In the genomic region with DNA sequence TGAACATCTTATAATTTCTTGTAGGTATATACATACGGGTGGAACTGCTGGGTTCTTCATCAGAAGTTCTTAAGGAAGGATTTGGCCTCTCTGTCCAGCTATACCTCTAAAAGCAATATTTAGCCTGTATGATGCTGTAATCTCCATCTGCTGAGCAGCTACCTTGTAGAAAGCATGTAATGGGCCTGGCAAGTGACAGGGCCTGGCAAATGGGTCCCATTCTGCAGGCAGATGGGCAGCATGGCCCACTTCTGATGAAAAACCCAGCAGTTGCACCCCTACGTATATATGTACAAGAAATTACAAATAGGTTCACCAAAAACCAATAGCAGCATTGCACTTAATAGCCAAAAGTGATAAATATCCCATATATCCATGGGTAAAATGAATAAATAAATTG, we compare ENCODE assay signal across 10 cellular contexts. TPM values are rescaled to one million over a fixed set of nuclear protein-coding genes. Genes with fewer than 3 reads are reported as not detected.
"Had no signal": no experiment of that assay in that cellular context is flagged by ENCODE, and none has a peak within 500 bp of the region (broad histone marks: within the 10 kb centered on the region; RNA-seq: fewer than 3 reads in every experiment).

No MANE protein-coding gene starts in this region.

- H3K36me3 ChIP-seq: HAP-1 had no signal

- H3K27ac ChIP-seq: GM23248 had no signal

- H3K9me3 ChIP-seq: HAP-1 had no signal

- H3K4me1 Mint-ChIP-seq: GM23338, H9 had no signal

- ATAC-seq: GM23338, HCT116 had no signal

- H3K4me3 ChIP-seq: GM23248, GM23338, HAP-1 had no signal

- H3K4me2 ChIP-seq: GM23338 had no signal

- H3K27ac Mint-ChIP-seq: GM23338, H9, HFFc6 had no signal

- H2AFZ ChIP-seq: GM23248, GM23338 had no signal

- DNase-seq: GM23248, GOT3, H7, H9, HCEC 1CT, HFFc6 had no signal

- H3K9me3 Mint-ChIP-seq: GM23338, H9, HFFc6 had no signal

- H3K4me3 Mint-ChIP-seq: GM23338, H9, HFFc6 had no signal

- H3K4me1 ChIP-seq: HAP-1 had no signal

- H3K9ac ChIP-seq: GM23248 had no signal

RNA-seq across cellular contexts. Expression of a gene that starts 9.0 kb away (rescaled TPM):
- total RNA-seq: H1, H9 had no signal
